In genomic region chr9:129835128-129835859, GRCh38 we compare ENCODE assay signal across 1 cellular context.
TF ChIP-seq lines count a peak whose summit lies in the region.

C9orf78 (minus strand) TSS chr9:129835275; CDS start chr9:129835221, 54 bp downstream.
USP20 (plus strand) TSS chr9:129835458; CDS start chr9:129852556, 17,098 bp downstream.

TF ChIP-seq in HepG2, 621 proteins besides CTCF, POLR2A, EP300 and RAD21 (continued from another document and continues in another):
- TF ChIP-seq ZSCAN5A (CRISPR knock-in tag; IDR thresholded peaks at IDR 0.05; ENCODE audit: borderline replicate concordance) (no peak), ZNF709 (CRISPR knock-in tag; IDR thresholded peaks at IDR 0.05) (peak; percentile 15; the same call in 1 of the 2 replicates), MXI1 (IDR thresholded peaks at IDR 0.05; ENCODE audit: borderline replicate concordance, low read depth, low read length) (peak; percentile 95), HINFP (CRISPR knock-in tag; IDR thresholded peaks at IDR 0.05; ENCODE audit: low read depth) (peak; percentile 18; the same call in 1 of the 2 replicates), SMYD3 (CRISPR knock-in tag; IDR thresholded peaks at IDR 0.05) (no peak), SNAPC4 (CRISPR knock-in tag; IDR thresholded peaks at IDR 0.05) (no peak), HOXA7 (CRISPR knock-in tag; IDR thresholded peaks at IDR 0.05) (no peak), REXO4 (CRISPR knock-in tag; IDR thresholded peaks at IDR 0.05; ENCODE audit: borderline replicate concordance) (no peak), ZNF670 (CRISPR knock-in tag; IDR thresholded peaks at IDR 0.05; ENCODE audit: borderline replicate concordance) (no peak), ZHX1 (CRISPR knock-in tag; IDR thresholded peaks at IDR 0.05; ENCODE audit: low read depth) (0 out of 2 replicates have a peak, but pooled peaks have one; percentile 40), ERF (CRISPR knock-in tag; IDR thresholded peaks at IDR 0.05) (peak; percentile 53; the same call in 1 of the 2 replicates), GMEB2 (CRISPR knock-in tag; IDR thresholded peaks at IDR 0.05; ENCODE audit: low read depth) (peak; percentile 70; the same call in 1 of the 2 replicates), CENPT (CRISPR knock-in tag; IDR thresholded peaks at IDR 0.05; ENCODE audit: low read depth) (no peak), ZBTB8A (CRISPR knock-in tag; IDR thresholded peaks at IDR 0.05; ENCODE audit: borderline replicate concordance, low read depth) (no peak), EHMT2 (IDR thresholded peaks at IDR 0.05; ENCODE audit: borderline replicate concordance, low read depth, low read length) (no peak), CREBL2 (CRISPR knock-in tag; IDR thresholded peaks at IDR 0.05; ENCODE audit: borderline replicate concordance) (no peak), TEAD2 (CRISPR knock-in tag; IDR thresholded peaks at IDR 0.05) (no peak), ZNF7 (CRISPR knock-in tag; IDR thresholded peaks at IDR 0.05) (no peak), ZNF746 (CRISPR knock-in tag; IDR thresholded peaks at IDR 0.05) (no peak), ZC3H13 (CRISPR knock-in tag; IDR thresholded peaks at IDR 0.05) (peak; percentile 86; the same call in 1 of the 2 replicates), TEF (CRISPR knock-in tag; IDR thresholded peaks at IDR 0.05) (0 out of 2 replicates have a peak, but pooled peaks have one; percentile 47), ZNF354B (CRISPR knock-in tag; IDR thresholded peaks at IDR 0.05) (no peak), TRAFD1 (CRISPR knock-in tag; IDR thresholded peaks at IDR 0.05; ENCODE audit: borderline replicate concordance) (no peak), TAF15 (IDR thresholded peaks at IDR 0.05; ENCODE audit: low read depth, low read length, poor library complexity, severe bottlenecking) (no peak), LRRFIP1 (CRISPR knock-in tag; conservative IDR thresholded peaks at IDR 0.05) (no peak), RFX1 (IDR thresholded peaks at IDR 0.05) (no peak), POLR2G (IDR thresholded peaks at IDR 0.05; ENCODE audit: low read depth, low read length) (peak; percentile 95), RELA (CRISPR knock-in tag; IDR thresholded peaks at IDR 0.05) (no peak), DMTF1 (CRISPR knock-in tag; IDR thresholded peaks at IDR 0.05) (no peak), ATF7 (IDR thresholded peaks at IDR 0.05) (no peak), ATF7 (CRISPR knock-in tag; IDR thresholded peaks at IDR 0.05) (no peak), ZBTB44 (CRISPR knock-in tag; IDR thresholded peaks at IDR 0.05) (no peak), ZSCAN30 (CRISPR knock-in tag; IDR thresholded peaks at IDR 0.05) (no peak), SIN3A (IDR thresholded peaks at IDR 0.05; ENCODE audit: borderline replicate concordance, low read depth, low read length) (peak; percentile 95), ZNF614 (CRISPR knock-in tag; IDR thresholded peaks at IDR 0.05; ENCODE audit: borderline replicate concordance) (no peak), ISL2 (CRISPR knock-in tag; IDR thresholded peaks at IDR 0.05) (no peak; the same call in 1 of the 2 replicates), AGO2 (optimal IDR thresholded peaks at IDR 0.05; ENCODE audit: low read depth, low read length) (peak; percentile 43)
